Comparison of ENCODE assay signal across 17 cellular contexts in the genomic region with DNA sequence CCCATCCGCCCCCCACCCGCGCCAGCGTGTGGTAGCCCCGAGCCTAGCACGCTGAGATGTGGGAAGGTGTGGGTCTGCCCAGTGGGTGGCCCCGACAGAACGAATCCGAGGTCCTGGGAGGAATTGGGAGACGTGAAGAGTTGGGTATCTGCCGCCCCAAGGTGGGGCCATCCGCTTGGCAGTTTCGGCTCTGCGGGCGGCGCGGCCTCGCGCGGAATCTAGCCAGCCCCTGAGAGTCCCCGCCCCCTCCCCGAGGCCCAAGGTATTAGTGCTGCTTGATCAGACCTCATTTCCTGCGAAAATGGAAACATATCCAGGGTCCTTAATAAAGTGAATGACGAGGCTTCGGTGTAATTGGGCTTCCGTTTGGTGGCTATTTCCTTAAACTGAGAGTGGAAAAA. TPM values are rescaled to one million over a fixed set of nuclear protein-coding genes. Genes with fewer than 3 reads are reported as not detected.
A peak's percentile ranks its signal among the peaks of the same experiment; 100 is the strongest.
DNase-seq lines count a peak whose midpoint lies in the region; ATAC-seq and TF ChIP-seq lines count a peak whose summit lies in the region.
"Had no signal": no experiment of that assay in that cellular context is flagged by ENCODE, and none has a peak within 500 bp of the region (broad histone marks: within the 10 kb centered on the region; RNA-seq: fewer than 3 reads in every experiment).

No MANE protein-coding gene starts in this region.

- H3K9me3 Mint-ChIP-seq in brain = peaks cover 0 to 9% (median under 1%) of the 10 kb centered on the region in 5 experiments

- peaks cover 43% of the 10 kb centered on the region for H3K4me1 Mint-ChIP-seq in brain

- H3K4me2 ChIP-seq in osteoblast (ENCODE audit: insufficient read depth, low read length) = no peak overlapping the region

- no peak overlapping the region for H3K4me3 ChIP-seq in osteoblast (ENCODE audit: insufficient read depth, low read length)
- H3K4me3 ChIP-seq: A549, GM12878, transverse colon had no signal

- H3K36me3 ChIP-seq in osteoblast (ENCODE audit: insufficient read depth, low read length) = no peaks in the 10 kb centered on the region
- H3K36me3 ChIP-seq: transverse colon had no signal

- H3K27me3 ChIP-seq in osteoblast (ENCODE audit: insufficient read depth, low read length) = peaks cover 87% of the 10 kb centered on the region

- H4K20me1 ChIP-seq in osteoblast (ENCODE audit: insufficient read depth, low read length) = peaks cover 6% of the 10 kb centered on the region

- intact Hi-C loops in sciatic nerve (cut with DNase I) = no loop called here

- H3K36me3 Mint-ChIP-seq in brain = no peaks in the 10 kb centered on the region

- DNase-seq in NCI-H748 (lab: John Stamatoyannopoulos, UW; ENCODE audit: unreplicated experiment) = peak; percentile 42
- no peak for DNase-seq in NCI-H748 treated with DMSO at 0.1 percent for 48 hours (lab: John Stamatoyannopoulos, UW)
- peak; percentile 37 for DNase-seq in NCI-H1105 (lab: John Stamatoyannopoulos, UW)
- peak; percentile 64 for DNase-seq in osteoblast (ENCODE audit: insufficient read length, low spot score, missing footprints)
- DNase-seq in sciatic nerve (ENCODE audit: low spot score) = no peak
- DNase-seq in stimulated activated CD4-positive, alpha-beta T cell treated with anti-CD3 and anti-CD28 coated beads, Interleukin-1b, Interleukin-23, amount 100 ng/mL, for 48 hours = no peak
- no peak for DNase-seq in GOT3 (lab: John Stamatoyannopoulos, UW)
- DNase-seq: aorta, foreskin melanocyte, NCI-H1092, transverse colon had no signal

- H3K27ac Mint-ChIP-seq in brain = no peak overlapping the region

- no peaks in the 10 kb centered on the region for H3K9me3 ChIP-seq in osteoblast (ENCODE audit: low read depth, low read length)
- H3K9me3 ChIP-seq: A549, transverse colon had no signal

- H3K4me1 ChIP-seq in osteoblast (ENCODE audit: insufficient read depth, low read length) = peaks cover 6% of the 10 kb centered on the region
- H3K4me1 ChIP-seq: A549 had no signal

- H3K27me3 Mint-ChIP-seq in brain = peaks cover 100% of the 10 kb centered on the region

- TF ChIP-seq CTCF in brain (conservative IDR thresholded peaks at IDR 0.05) = no peak
- no peak for TF ChIP-seq CTCF in osteoblast (IDR thresholded peaks at IDR 0.05; ENCODE audit: extremely low read depth, low read depth, low read length)

- peak overlapping the region; percentile 69 to 79 (median 72) for H3K4me3 Mint-ChIP-seq in brain

- no peak for ATAC-seq in sciatic nerve
- ATAC-seq: A549, GM12878 had no signal

- no peak overlapping the region for H2AFZ ChIP-seq in osteoblast (ENCODE audit: low read length)

- H3K79me2 ChIP-seq in osteoblast (ENCODE audit: insufficient read depth, low read length) = no peaks in the 10 kb centered on the region

- no peak overlapping the region for H3K27ac ChIP-seq in osteoblast (ENCODE audit: low read depth, low read length)
- H3K27ac ChIP-seq: A549, transverse colon had no signal

RNA-seq across cellular contexts. Expression of a gene that starts 13.1 kb away (rescaled TPM):
- polyA plus RNA-seq in brain (ENCODE audit: insufficient read depth, low read depth, low replicate concordance) = not detected
- not detected in 2 replicates for total RNA-seq in osteoblast
- not detected for total RNA-seq in sciatic nerve
- total RNA-seq: aorta, dermis microvascular lymphatic vessel endothelial cell, GM12878, HT-29, kidney epithelial cell, transverse colon had no signal
- polyA plus RNA-seq: A549, aorta, GM12878 had no signal

Comparison
In these comparisons a context has a peak if more than half of its experiments do, and no peak if none do; other contexts are left out.
1. DNase-seq: peak in NCI-H748 (single experiment), NCI-H1105 (single experiment) and osteoblast (single experiment); none in NCI-H748 treated with DMSO at 0.1 percent for 48 hours (single experiment), sciatic nerve (single experiment), stimulated activated CD4-positive, alpha-beta T cell treated with anti-CD3 and anti-CD28 coated beads, Interleukin-1b, Interleukin-23, amount 100 ng/mL, for 48 hours (single experiment) and GOT3 (single experiment).